14 cellular contexts compared by ENCODE assay signal in genomic region chr20:3896853-3897252, GRCh38. TPM values are rescaled to one million over a fixed set of nuclear protein-coding genes. Genes with fewer than 3 reads are reported as not detected.
DNase-seq lines count a peak whose midpoint lies in the region; ATAC-seq and TF ChIP-seq lines count a peak whose summit lies in the region.
"Had no signal": no experiment of that assay in that cellular context is flagged by ENCODE, and none has a peak within 500 bp of the region (broad histone marks: within the 10 kb centered on the region; RNA-seq: fewer than 3 reads in every experiment).

No MANE protein-coding gene starts in this region.

- H3K4me1 Mint-ChIP-seq in activated CD4-positive, alpha-beta T cell treated with anti-CD3 and anti-CD28 coated beads, Interleukin-2, amount 10 ng/mL, durations not matched to agents 7 days and 5 days: peaks cover 69% of the 10 kb centered on the region
- peaks cover 76% of the 10 kb centered on the region for H3K4me1 Mint-ChIP-seq in HFFc6 (ENCODE audit: low read depth)
- peaks cover 68% of the 10 kb centered on the region for H3K4me1 Mint-ChIP-seq in central memory CD8-positive, alpha-beta T cell

- CTCF ChIA-PET in activated CD4-positive, alpha-beta T cell treated with anti-CD3 and anti-CD28 coated beads, Interleukin-2, amount 10 ng/mL, durations not matched to agents 7 days and 5 days (lab: Charles Lee): interaction anchor here (1.5 kb wide), 1 partner anchor 119 kb away, joined by 4 read pairs; no protein-coding TSS in a partner anchor

- H3K27ac ChIP-seq in neutrophil: peak overlapping the region; percentile 57
- no peak overlapping the region for H3K27ac ChIP-seq in sigmoid colon
- H3K27ac ChIP-seq: gastroesophageal sphincter had no signal

- H3K27me3 ChIP-seq in neutrophil (no peaks in the 10 kb centered on the region), sigmoid colon (no peaks in the 10 kb centered on the region)
- H3K27me3 ChIP-seq: gastroesophageal sphincter had no signal

- H3K4me3 ChIP-seq in neutrophil (ENCODE audit: low read depth in 1 of 2, low read length in 1 of 2) (no peak overlapping the region), sigmoid colon (no peak overlapping the region)
- H3K4me3 ChIP-seq: gastroesophageal sphincter had no signal

- H3K9me3 ChIP-seq in neutrophil: no peaks in the 10 kb centered on the region
- H3K9me3 ChIP-seq in sigmoid colon: no peaks in the 10 kb centered on the region
- H3K9me3 ChIP-seq: gastroesophageal sphincter had no signal

- H3K9me3 Mint-ChIP-seq in activated CD4-positive, alpha-beta T cell treated with anti-CD3 and anti-CD28 coated beads, Interleukin-2, amount 10 ng/mL, durations not matched to agents 7 days and 5 days: no peaks in the 10 kb centered on the region
- no peaks in the 10 kb centered on the region for H3K9me3 Mint-ChIP-seq in HFFc6
- H3K9me3 Mint-ChIP-seq in central memory CD8-positive, alpha-beta T cell: no peaks in the 10 kb centered on the region

- intact Hi-C loops in sigmoid colon (cut with DNase I): no loop called here

- 63 to 66% methylated on average over 5 of the region's 5 CpGs for WGBS in sigmoid colon, 2 donors

- no peak for DNase-seq in activated CD4-positive, alpha-beta T cell treated with anti-CD3 and anti-CD28 coated beads, Interleukin-2, amount 10 ng/mL, durations not matched to agents 7 days and 5 days
- DNase-seq in activated CD4-positive, alpha-beta T cell treated with anti-CD3 and anti-CD28 coated beads for 48 hours: no peak
- no peak for DNase-seq in HFFc6
- DNase-seq in central memory CD8-positive, alpha-beta T cell (ENCODE audit: low spot score in 2 of 2): no peak
- no peak for DNase-seq in sigmoid colon
- DNase-seq: ACHN, anterior cingulate cortex, DMS79, kidney, NCI-H1436 treated with DMSO at 0.1 percent for 48 hours had no signal

- TF ChIP-seq POLR2A in sigmoid colon (IDR thresholded peaks at IDR 0.05): no peak

- no peak overlapping the region for H3K4me3 Mint-ChIP-seq in activated CD4-positive, alpha-beta T cell treated with anti-CD3 and anti-CD28 coated beads, Interleukin-2, amount 10 ng/mL, durations not matched to agents 7 days and 5 days
- H3K4me3 Mint-ChIP-seq in HFFc6: peak overlapping the region; percentile 15; the same call in 1 of the 2 replicates
- H3K4me3 Mint-ChIP-seq in central memory CD8-positive, alpha-beta T cell: peak overlapping the region; percentile 59

- TF ChIP-seq CTCF in HFFc6 (IDR thresholded peaks at IDR 0.05) (no peak), neutrophil (IDR thresholded peaks at IDR 0.05) (no peak), sigmoid colon (IDR thresholded peaks at IDR 0.05) (no peak)

- H3K4me1 ChIP-seq in neutrophil (ENCODE audit: control insufficient read depth in 1 of 2, insufficient read depth in 1 of 2, low read depth in 1 of 2, low read length in 1 of 2): peaks cover 69 to 75% of the 10 kb centered on the region in 2 experiments
- H3K4me1 ChIP-seq in sigmoid colon: peaks cover 0 to 88% (median 74%) of the 10 kb centered on the region in 4 donors

- no peak for TF ChIP-seq EP300 in sigmoid colon (IDR thresholded peaks at IDR 0.05)

- H3K27me3 Mint-ChIP-seq in activated CD4-positive, alpha-beta T cell treated with anti-CD3 and anti-CD28 coated beads, Interleukin-2, amount 10 ng/mL, durations not matched to agents 7 days and 5 days: no peaks in the 10 kb centered on the region
- peaks cover 4% of the 10 kb centered on the region; the same call in 1 of the 2 replicates for H3K27me3 Mint-ChIP-seq in HFFc6 (ENCODE audit: insufficient read depth)
- no peaks in the 10 kb centered on the region for H3K27me3 Mint-ChIP-seq in central memory CD8-positive, alpha-beta T cell

- peak overlapping the region; percentile 31 for H3K27ac Mint-ChIP-seq in activated CD4-positive, alpha-beta T cell treated with anti-CD3 and anti-CD28 coated beads, Interleukin-2, amount 10 ng/mL, durations not matched to agents 7 days and 5 days
- peak overlapping the region; percentile 49 for H3K27ac Mint-ChIP-seq in HFFc6
- H3K27ac Mint-ChIP-seq in central memory CD8-positive, alpha-beta T cell (ENCODE audit: low read depth): peak overlapping the region; percentile 60

- peaks cover 36% of the 10 kb centered on the region for H3K36me3 Mint-ChIP-seq in activated CD4-positive, alpha-beta T cell treated with anti-CD3 and anti-CD28 coated beads, Interleukin-2, amount 10 ng/mL, durations not matched to agents 7 days and 5 days (ENCODE audit: low read depth)
- H3K36me3 Mint-ChIP-seq in HFFc6 (ENCODE audit: low read depth): peaks cover 22% of the 10 kb centered on the region
- peaks cover 21% of the 10 kb centered on the region for H3K36me3 Mint-ChIP-seq in central memory CD8-positive, alpha-beta T cell (ENCODE audit: insufficient read depth)

- H3K36me3 ChIP-seq in neutrophil: no peaks in the 10 kb centered on the region
- H3K36me3 ChIP-seq in sigmoid colon: no peaks in the 10 kb centered on the region
- H3K36me3 ChIP-seq: gastroesophageal sphincter had no signal

- POLR2A ChIA-PET in activated CD4-positive, alpha-beta T cell treated with anti-CD3 and anti-CD28 coated beads, Interleukin-2, amount 10 ng/mL, durations not matched to agents 7 days and 5 days (lab: Charles Lee): no interaction called here

- ATAC-seq in central memory CD8-positive, alpha-beta T cell (replicated peaks; ENCODE audit: extremely low read depth, poor library complexity, severe bottlenecking): no peak
- ATAC-seq in GM18520 (IDR thresholded peaks at IDR 0.05; ENCODE audit: unreplicated experiment) (no peak), GM21717 (IDR thresholded peaks at IDR 0.05; ENCODE audit: unreplicated experiment) (no peak)
- ATAC-seq: gastroesophageal sphincter had no signal

RNA-seq across cellular contexts. Expression of gene PANK2, which starts 7.7 kb away (rescaled TPM):
- 10 to 100 TPM; 59.7 to 64.5 TPM for total RNA-seq in activated CD4-positive, alpha-beta T cell treated with anti-CD3 and anti-CD28 coated beads, Interleukin-2, amount 10 ng/mL, durations not matched to agents 7 days and 5 days
- 10 to 100 TPM; 34.5 to 40.7 (median 38.3) TPM for total RNA-seq in HFFc6 (2021; fragmentation: NEBNext Ultra II Directional; extraction: Animal tissue kit (Norgen Biotek cat#: 25700))
- 10 to 100 TPM; 35.1 to 43.2 (median 39.0) TPM for total RNA-seq in sigmoid colon
- polyA plus RNA-seq in sigmoid colon: 10 to 100 TPM; 16.2 to 26.1 (median 20.3) TPM

RNA-seq across cellular contexts. Expression of gene MAVS, which starts 50.2 kb away (rescaled TPM):
- 10 to 100 TPM; 34.8 to 36.4 TPM for total RNA-seq in activated CD4-positive, alpha-beta T cell treated with anti-CD3 and anti-CD28 coated beads, Interleukin-2, amount 10 ng/mL, durations not matched to agents 7 days and 5 days
- 10 to 100 TPM; 38.8 to 44.8 (median 40.6) TPM for total RNA-seq in HFFc6 (2021; fragmentation: NEBNext Ultra II Directional; extraction: Animal tissue kit (Norgen Biotek cat#: 25700))
- 10 to 100 TPM; 15.7 to 29.4 (median 19.7) TPM for total RNA-seq in sigmoid colon
- 10 to 100 TPM in 2 of 3 donors, 1 to 10 TPM in 1; 9.6 to 55.2 (median 18.0) TPM for polyA plus RNA-seq in sigmoid colon
